8 cellular contexts compared by ENCODE assay signal in the genomic region with DNA sequence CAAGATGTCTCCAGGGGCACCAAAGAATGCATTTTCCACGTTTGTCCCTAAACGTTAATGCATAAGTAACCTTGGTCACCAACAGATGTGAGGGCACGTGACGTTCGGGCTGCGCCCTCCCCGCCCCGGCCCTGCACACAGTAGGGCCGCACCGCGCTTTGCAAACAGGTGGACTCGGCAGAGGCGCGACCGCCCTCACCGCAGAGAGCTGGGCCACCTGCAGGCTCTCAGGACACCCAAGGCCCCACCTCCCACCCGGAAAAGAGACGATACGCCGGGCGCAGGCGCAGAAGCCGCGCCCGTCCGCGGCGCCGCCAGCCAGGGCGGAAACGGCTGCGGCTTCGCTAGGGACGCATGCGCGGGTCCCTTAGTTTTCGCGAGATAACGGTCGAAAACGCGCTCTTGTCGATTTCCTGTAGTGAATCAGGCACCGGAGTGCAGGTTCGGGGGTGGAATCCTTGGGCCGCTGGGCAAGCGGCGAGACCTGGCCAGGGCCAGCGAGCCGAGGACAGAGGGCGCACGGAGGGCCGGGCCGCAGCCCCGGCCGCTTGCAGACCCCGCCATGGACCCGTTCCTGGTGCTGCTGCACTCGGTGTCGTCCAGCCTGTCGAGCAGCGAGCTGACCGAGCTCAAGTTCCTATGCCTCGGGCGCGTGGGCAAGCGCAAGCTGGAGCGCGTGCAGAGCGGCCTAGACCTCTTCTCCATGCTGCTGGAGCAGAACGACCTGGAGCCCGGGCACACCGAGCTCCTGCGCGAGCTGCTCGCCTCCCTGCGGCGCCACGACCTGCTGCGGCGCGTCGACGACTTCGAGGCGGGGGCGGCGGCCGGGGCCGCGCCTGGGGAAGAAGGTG. TPM values are rescaled to one million over a fixed set of nuclear protein-coding genes. Genes with fewer than 3 reads are reported as not detected.
DNase-seq lines count a peak whose midpoint lies in the region; ATAC-seq and TF ChIP-seq lines count a peak whose summit lies in the region.

A gene with protein sequence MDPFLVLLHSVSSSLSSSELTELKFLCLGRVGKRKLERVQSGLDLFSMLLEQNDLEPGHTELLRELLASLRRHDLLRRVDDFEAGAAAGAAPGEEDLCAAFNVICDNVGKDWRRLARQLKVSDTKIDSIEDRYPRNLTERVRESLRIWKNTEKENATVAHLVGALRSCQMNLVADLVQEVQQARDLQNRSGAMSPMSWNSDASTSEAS (plus strand): TSS at position 399 of the 851 bp plus-strand sequence. CDS start 164 bp downstream, at position 563.

- H3K27ac ChIP-seq in adrenal gland (peak within 1 kb of the TSS; percentile 75 to 98 (median 92)), upper lobe of right lung (peak within 1 kb of the TSS; percentile 93)

- peak within 1 kb of the TSS; percentile 96 for H3K27ac Mint-ChIP-seq in progenitor cell of endocrine pancreas

- TF ChIP-seq POLR2A in GM10847 (IDR thresholded peaks at IDR 0.05; ENCODE audit: extremely low read depth, insufficient read length) = peak; percentile 77
- TF ChIP-seq POLR2A in adrenal gland (IDR thresholded peaks at IDR 0.05) = peak; percentile 73 to 94

- no peak for TF ChIP-seq CTCF in adrenal gland (IDR thresholded peaks at IDR 0.05)
- TF ChIP-seq CTCF in progenitor cell of endocrine pancreas (IDR thresholded peaks at IDR 0.05; ENCODE audit: unreplicated experiment) = no peak
- TF ChIP-seq CTCF in upper lobe of right lung (IDR thresholded peaks at IDR 0.05) = no peak

- H3K36me3 ChIP-seq in adrenal gland (replicated peaks in 1 of 2) = peaks cover 0 to 21% of the 10 kb centered on the region in 2 donors
- peaks cover 21% of the 10 kb centered on the region for H3K36me3 ChIP-seq in upper lobe of right lung

- H3K9me3 ChIP-seq in adrenal gland (replicated peaks in 1 of 3) = no peaks in the 10 kb centered on the region
- H3K9me3 ChIP-seq in upper lobe of right lung = no peaks in the 10 kb centered on the region

- WGBS in adrenal gland, 4 donors = 0 to 1% (median 0%) methylated on average over 3 to 91 of the region's 91 CpGs

- DNase-seq in NCI-H128 (lab: John Stamatoyannopoulos, UW; ENCODE audit: unreplicated experiment) (peak; percentile 88), T-helper 1 cell (peak; percentile 82 to 94 (median 87)), adrenal gland (peak; percentile 92 to 96 (median 93)), left cardiac atrium (peak; percentile 92), progenitor cell of endocrine pancreas (ENCODE audit: low spot score, unreplicated experiment) (peak; percentile 79), upper lobe of right lung (peak; percentile 94)

- peaks cover 3% of the 10 kb centered on the region for H3K9me3 Mint-ChIP-seq in progenitor cell of endocrine pancreas (ENCODE audit: low read depth)

- H3K4me1 ChIP-seq in adrenal gland (replicated peaks in 1 of 2) (peaks cover 12 to 30% of the 10 kb centered on the region in 2 donors), upper lobe of right lung (peaks cover 16% of the 10 kb centered on the region)

- H3K4me3 ChIP-seq in adrenal gland = peak within 1 kb of the TSS; percentile 12 to 100 (median 75)
- H3K4me3 ChIP-seq in upper lobe of right lung = peak within 1 kb of the TSS; percentile 84

- intact Hi-C loops in adrenal gland (cut with DNase I) = no loop called here
- intact Hi-C loops in left cardiac atrium (cut with DNase I) = no loop called here
- intact Hi-C loops in upper lobe of right lung (cut with DNase I) = no loop called here

- peaks cover 2% of the 10 kb centered on the region for H3K27me3 Mint-ChIP-seq in progenitor cell of endocrine pancreas

- peak within 1 kb of the TSS; percentile 80 for H3K4me3 Mint-ChIP-seq in progenitor cell of endocrine pancreas (ENCODE audit: low read depth)

- H3K36me3 Mint-ChIP-seq in progenitor cell of endocrine pancreas (ENCODE audit: insufficient read depth) = peaks cover 3% of the 10 kb centered on the region

- no peaks in the 10 kb centered on the region for H3K27me3 ChIP-seq in adrenal gland
- no peaks in the 10 kb centered on the region for H3K27me3 ChIP-seq in upper lobe of right lung

- H3K4me1 Mint-ChIP-seq in progenitor cell of endocrine pancreas (ENCODE audit: low read depth) = peaks cover 12% of the 10 kb centered on the region

- ATAC-seq in HG02610 (IDR thresholded peaks at IDR 0.05; ENCODE audit: unreplicated experiment) (peak; percentile 72), left cardiac atrium (peak; percentile 86 to 94), upper lobe of right lung (peak; percentile 88)

RNA-seq across cellular contexts. Expression of the gene that starts here (rescaled TPM):
- total RNA-seq in adrenal gland (10 to 100 TPM; 15.7 to 37.9 (median 26.2) TPM), left cardiac atrium (10 to 100 TPM; 11.1 to 11.3 TPM), progenitor cell of endocrine pancreas (20.0 and 22.1 TPM in 2 replicates), upper lobe of right lung (21.3 TPM)
- polyA plus RNA-seq in adrenal gland = 10 to 100 TPM in 1 of 3 donors, 1 to 10 TPM in 2; 8.9 to 34.0 (median 9.2) TPM

Comparison
In these comparisons a context has a peak if more than half of its experiments do, and no peak if none do; other contexts are left out.
1. Peak in every context shown above with its lines: DNase-seq, ATAC-seq, H3K4me3 ChIP-seq and H3K27ac ChIP-seq.